ENCODE assay signal across 20 cellular contexts in the genomic region with DNA sequence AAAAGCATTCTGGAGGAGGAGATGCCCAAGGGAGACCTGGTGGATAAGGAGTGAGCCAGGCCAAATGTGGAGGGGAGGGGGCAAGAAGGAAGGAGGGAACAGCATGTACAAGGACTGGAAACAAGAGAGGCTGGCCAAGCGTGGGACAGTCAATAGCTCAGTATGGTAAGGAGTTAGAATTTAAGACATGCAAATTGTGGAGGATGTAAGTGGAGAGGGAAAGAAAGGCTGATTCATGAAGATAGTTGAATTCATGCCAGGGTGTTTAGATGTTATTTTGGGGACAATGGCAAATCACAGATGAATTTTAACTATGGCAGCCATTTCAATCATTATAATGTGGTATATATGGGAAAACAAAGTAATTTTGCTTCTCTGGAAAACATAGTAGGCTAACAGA.
DNase-seq lines count a peak whose midpoint lies in the region; ATAC-seq and TF ChIP-seq lines count a peak whose summit lies in the region.
"Had no signal": no experiment of that assay in that cellular context is flagged by ENCODE, and none has a peak within 500 bp of the region (broad histone marks: within the 10 kb centered on the region; RNA-seq: fewer than 3 reads in every experiment).

No MANE protein-coding gene starts in this region.

- H3K4me3 ChIP-seq in mammary epithelial cell (replicated peaks in 1 of 3; ENCODE audit: insufficient read depth in 1 of 3, low read depth in 2 of 3, low read length in 3 of 3), result no peak overlapping the region
- no peak overlapping the region for H3K4me3 ChIP-seq in breast epithelium
- H3K4me3 ChIP-seq in muscle layer of colon (ENCODE audit: low read depth in 1 of 2, low read length in 2 of 2), result no peak overlapping the region
- H3K4me3 ChIP-seq in uterus, result no peak overlapping the region
- H3K4me3 ChIP-seq: right lobe of liver had no signal

- H3K4me1 ChIP-seq in mammary epithelial cell (ENCODE audit: insufficient read depth, low read length) (no peaks in the 10 kb centered on the region), breast epithelium (no peaks in the 10 kb centered on the region), muscle layer of colon (ENCODE audit: insufficient read depth, low read length) (peaks cover 26% of the 10 kb centered on the region), uterus (no peaks in the 10 kb centered on the region)
- H3K4me1 ChIP-seq: right lobe of liver had no signal

- H3K9me3 ChIP-seq in mammary epithelial cell (replicated peaks; ENCODE audit: insufficient read depth, low read length), result no peaks in the 10 kb centered on the region
- H3K9me3 ChIP-seq in breast epithelium, result no peaks in the 10 kb centered on the region
- no peaks in the 10 kb centered on the region for H3K9me3 ChIP-seq in muscle layer of colon (ENCODE audit: low read length)
- no peaks in the 10 kb centered on the region for H3K9me3 ChIP-seq in uterus
- H3K9me3 ChIP-seq: right lobe of liver had no signal

- no peak overlapping the region for H3K4me2 ChIP-seq in mammary epithelial cell (ENCODE audit: insufficient read depth, low read depth, low read length)

- no peak overlapping the region for H3K9ac ChIP-seq in mammary epithelial cell (ENCODE audit: insufficient read depth, low read length)
- H3K9ac ChIP-seq in muscle layer of colon (ENCODE audit: low read length), result no peak overlapping the region

- WGBS in mammary epithelial cell (ENCODE audit: low coverage, missing lambda C conversion rate), result 57% methylated on average over 1 of the region's 1 CpG

- intact Hi-C loops in mammary epithelial cell (cut with micrococcal nuclease) (no loop called here), breast epithelium (cut with DNase I; ENCODE audit: low total_unique reads) (no loop called here), uterus (cut with DNase I; ENCODE audit: low total_unique reads) (no loop called here)

- no TSS peak for BruUV-seq in mammary epithelial cell (replicated peaks; lab: Mats Ljungman, UMichigan)

- ATAC-seq in HG02610 (IDR thresholded peaks at IDR 0.05; ENCODE audit: unreplicated experiment), result no peak
- ATAC-seq: CD8-positive, alpha-beta T cell; right lobe of liver had no signal

- H3K79me2 ChIP-seq in mammary epithelial cell (ENCODE audit: insufficient read depth, low read length), result no peaks in the 10 kb centered on the region

- no peak for TF ChIP-seq POLR2A in breast epithelium (IDR thresholded peaks at IDR 0.05)
- no peak for TF ChIP-seq POLR2A in uterus (IDR thresholded peaks at IDR 0.05)

- CTCF ChIA-PET in mammary epithelial cell (lab: Charles Lee; ENCODE audit: low non-redundant PET), result no interaction called here

- no peaks in the 10 kb centered on the region for H3K36me3 ChIP-seq in mammary epithelial cell (ENCODE audit: insufficient read depth, low read length)
- H3K36me3 ChIP-seq in breast epithelium, result no peaks in the 10 kb centered on the region
- no peaks in the 10 kb centered on the region for H3K36me3 ChIP-seq in muscle layer of colon (ENCODE audit: insufficient read depth, low read length)
- no peaks in the 10 kb centered on the region for H3K36me3 ChIP-seq in uterus
- H3K36me3 ChIP-seq: right lobe of liver had no signal

- H4K20me1 ChIP-seq in mammary epithelial cell (ENCODE audit: insufficient read depth, low read length), result no peaks in the 10 kb centered on the region

- TF ChIP-seq CTCF in mammary epithelial cell (conservative IDR thresholded peaks at IDR 0.05 in 1 of 2, IDR thresholded peaks at IDR 0.05 in 1 of 2; ENCODE audit: extremely low read depth in 1 of 2, insufficient read depth in 1 of 2, low read depth in 1 of 2, low read length in 2 of 2) (no peak), breast epithelium (IDR thresholded peaks at IDR 0.05) (no peak), uterus (IDR thresholded peaks at IDR 0.05) (no peak)

- DNase-seq in mammary epithelial cell (no peak), breast epithelium (ENCODE audit: low spot score in 2 of 2) (no peak), dedifferentiated amniotic fluid mesenchymal stem cell (ENCODE audit: extremely low spot score) (peak; percentile 45), uterus (peak; percentile 67 to 79), NOMO-1 (lab: John Stamatoyannopoulos, UW; ENCODE audit: unreplicated experiment in 2 of 2) (no peak)
- no peak for DNase-seq in activated naive CD4-positive, alpha-beta T cell treated with anti-CD3 and anti-CD28 coated beads, Interleukin-2, amount 50 U/mL, for 16 hours
- DNase-seq: activated T-cell treated with anti-CD3 and anti-CD28 coated beads, Interleukin-2, amount 50 U/mL, for 1 hour; CD8-positive, alpha-beta T cell; cerebellar nuclear complex; hypothalamus; Karpas-422; NCI-H1417 treated with DMSO at 0.1 percent for 48 hours; NCI-H345; right lobe of liver; SHP77 treated with DMSO at 0.1 percent for 48 hours; stimulated activated naive CD4-positive, alpha-beta T cell had no signal

- H2AFZ ChIP-seq in mammary epithelial cell (ENCODE audit: low read depth, low read length), result peak overlapping the region; percentile 17

- H3K27ac ChIP-seq in mammary epithelial cell (ENCODE audit: insufficient read depth, low read depth, low read length) (no peak overlapping the region), breast epithelium (no peak overlapping the region), muscle layer of colon (ENCODE audit: low read depth, low read length) (peak overlapping the region; percentile 40), uterus (peak overlapping the region; percentile 70 to 82)
- H3K27ac ChIP-seq: 22Rv1, HL-60, right lobe of liver had no signal

- H3K27me3 ChIP-seq in mammary epithelial cell (ENCODE audit: insufficient read depth, low read length), result no peaks in the 10 kb centered on the region
- no peaks in the 10 kb centered on the region for H3K27me3 ChIP-seq in breast epithelium
- H3K27me3 ChIP-seq in muscle layer of colon (ENCODE audit: control insufficient read depth in 1 of 2, insufficient read depth in 2 of 2, low read length in 2 of 2), result no peaks in the 10 kb centered on the region
- no peaks in the 10 kb centered on the region for H3K27me3 ChIP-seq in uterus
- H3K27me3 ChIP-seq: right lobe of liver had no signal

- dilution Hi-C loops in mammary epithelial cell (cut with HindIII; ENCODE audit: low sequenced_read_pairs), result no loop called here

- in situ Hi-C loops in mammary epithelial cell (cut with MboI; ENCODE audit: low sequenced_read_pairs in 2 of 2), result no loop called here

Comparison
In these comparisons a context has a peak if more than half of its experiments do, and no peak if none do; other contexts are left out.
1. DNase-seq: peak in dedifferentiated amniotic fluid mesenchymal stem cell (single experiment) and uterus (2 of 2); none in mammary epithelial cell (single experiment), breast epithelium (0 of 2), activated naive CD4-positive, alpha-beta T cell treated with anti-CD3 and anti-CD28 coated beads, Interleukin-2, amount 50 U/mL, for 16 hours (single experiment) and NOMO-1 (0 of 2).
2. H3K27ac ChIP-seq: peak in muscle layer of colon (single experiment) and uterus (2 of 2); none in mammary epithelial cell (single experiment) and breast epithelium (0 of 2).